ENCODE assay signal across 7 cellular contexts in the genomic region with DNA sequence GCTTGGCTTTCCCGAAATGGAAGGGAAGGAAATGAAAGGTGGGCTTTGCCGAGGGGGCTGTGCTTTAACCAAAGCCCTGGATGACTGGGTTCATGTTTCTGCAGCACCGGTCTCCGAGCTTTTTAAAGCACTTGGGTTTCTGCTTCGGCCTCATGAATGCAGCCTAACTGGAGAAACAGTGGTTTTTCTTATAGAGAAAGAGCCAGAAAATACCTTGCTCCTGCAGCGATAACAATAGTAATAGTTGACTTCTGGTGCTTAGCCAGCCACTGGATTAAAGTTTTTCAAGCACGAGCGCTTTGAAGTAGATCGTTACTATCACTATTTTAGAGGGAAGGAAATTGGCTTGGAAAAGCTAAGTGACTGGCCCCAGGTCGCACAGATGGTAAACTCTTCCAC. TPM values are rescaled to one million over a fixed set of nuclear protein-coding genes. Genes with fewer than 3 reads are reported as not detected.
DNase-seq lines count a peak whose midpoint lies in the region; ATAC-seq and TF ChIP-seq lines count a peak whose summit lies in the region.

No MANE protein-coding gene starts in this region.

- TF ChIP-seq CTCF in glutamatergic neuron (IDR thresholded peaks at IDR 0.05; ENCODE audit: partially characterized antibody, unreplicated experiment), result no peak

- ATAC-seq in GM18868 (IDR thresholded peaks at IDR 0.05; ENCODE audit: unreplicated experiment) (peak; percentile 13), HG02943 (IDR thresholded peaks at IDR 0.05; ENCODE audit: low read depth, unreplicated experiment) (peak; percentile 5)

- H3K9ac ChIP-seq in skeletal muscle satellite cell (ENCODE audit: low read depth, low read length), result peak overlapping the region; percentile 82

- H3K9me3 Mint-ChIP-seq in T-helper 2 cell treated with Interferon-gamma antibody and Interleukin-4, amounts not matched to agents 5 μg/mL and 100 μg/mL, for 36 hours, result no peaks in the 10 kb centered on the region
- H3K9me3 Mint-ChIP-seq in glutamatergic neuron (ENCODE audit: unreplicated experiment), result peaks cover 9% of the 10 kb centered on the region

- no peak for DNase-seq in T-helper 2 cell treated with Interferon-gamma antibody and Interleukin-4, amounts not matched to agents 5 μg/mL and 100 μg/mL, for 36 hours (ENCODE audit: low spot score)
- no peak for DNase-seq in glutamatergic neuron
- DNase-seq in NCI-H2171 treated with DMSO at 0.1 percent for 48 hours (lab: John Stamatoyannopoulos, UW), result no peak
- DNase-seq in iPS-NIHi11 (ENCODE audit: low spot score), result no peak

- H3K36me3 Mint-ChIP-seq in T-helper 2 cell treated with Interferon-gamma antibody and Interleukin-4, amounts not matched to agents 5 μg/mL and 100 μg/mL, for 36 hours (ENCODE audit: low read depth), result no peaks in the 10 kb centered on the region
- no peaks in the 10 kb centered on the region for H3K36me3 Mint-ChIP-seq in glutamatergic neuron (ENCODE audit: unreplicated experiment)

- H3K27me3 ChIP-seq in skeletal muscle satellite cell (ENCODE audit: control insufficient read depth, insufficient read depth, low read length), result no peaks in the 10 kb centered on the region

- no peaks in the 10 kb centered on the region for H3K9me3 ChIP-seq in skeletal muscle satellite cell (replicated peaks; ENCODE audit: low read length)

- H3K4me2 ChIP-seq in skeletal muscle satellite cell (ENCODE audit: low read length), result peak overlapping the region; percentile 99

- H3K4me1 ChIP-seq in skeletal muscle satellite cell (ENCODE audit: control insufficient read depth, insufficient read depth, low read length), result peaks cover 42% of the 10 kb centered on the region

- H3K4me3 Mint-ChIP-seq in T-helper 2 cell treated with Interferon-gamma antibody and Interleukin-4, amounts not matched to agents 5 μg/mL and 100 μg/mL, for 36 hours, result peak overlapping the region; percentile 87
- peak overlapping the region; percentile 96 for H3K4me3 Mint-ChIP-seq in glutamatergic neuron (ENCODE audit: unreplicated experiment)

- H3K4me1 Mint-ChIP-seq in T-helper 2 cell treated with Interferon-gamma antibody and Interleukin-4, amounts not matched to agents 5 μg/mL and 100 μg/mL, for 36 hours (ENCODE audit: low read depth), result peaks cover 15% of the 10 kb centered on the region
- H3K4me1 Mint-ChIP-seq in glutamatergic neuron (ENCODE audit: low read depth, unreplicated experiment), result peaks cover 20% of the 10 kb centered on the region

- H3K27me3 Mint-ChIP-seq in T-helper 2 cell treated with Interferon-gamma antibody and Interleukin-4, amounts not matched to agents 5 μg/mL and 100 μg/mL, for 36 hours (ENCODE audit: low read depth), result no peaks in the 10 kb centered on the region
- peaks cover 8% of the 10 kb centered on the region for H3K27me3 Mint-ChIP-seq in glutamatergic neuron (ENCODE audit: unreplicated experiment)

- peak overlapping the region; percentile 66 for H3K27ac Mint-ChIP-seq in T-helper 2 cell treated with Interferon-gamma antibody and Interleukin-4, amounts not matched to agents 5 μg/mL and 100 μg/mL, for 36 hours
- peak overlapping the region; percentile 89 for H3K27ac Mint-ChIP-seq in glutamatergic neuron (ENCODE audit: unreplicated experiment)

- peak overlapping the region; percentile 97 for H3K4me3 ChIP-seq in skeletal muscle satellite cell (ENCODE audit: low read length)

- H3K36me3 ChIP-seq in skeletal muscle satellite cell (ENCODE audit: insufficient read depth, low read length), result no peaks in the 10 kb centered on the region

RNA-seq across cellular contexts. Expression of a gene that starts 0.5 kb away (rescaled TPM):
- total RNA-seq in glutamatergic neuron (ENCODE audit: unreplicated experiment), result 70.8 TPM
- 74.0 and 161 TPM in 2 replicates for total RNA-seq in skeletal muscle satellite cell (2012; rRNA removed)
